8 cellular contexts compared by ENCODE assay signal in the genomic region with DNA sequence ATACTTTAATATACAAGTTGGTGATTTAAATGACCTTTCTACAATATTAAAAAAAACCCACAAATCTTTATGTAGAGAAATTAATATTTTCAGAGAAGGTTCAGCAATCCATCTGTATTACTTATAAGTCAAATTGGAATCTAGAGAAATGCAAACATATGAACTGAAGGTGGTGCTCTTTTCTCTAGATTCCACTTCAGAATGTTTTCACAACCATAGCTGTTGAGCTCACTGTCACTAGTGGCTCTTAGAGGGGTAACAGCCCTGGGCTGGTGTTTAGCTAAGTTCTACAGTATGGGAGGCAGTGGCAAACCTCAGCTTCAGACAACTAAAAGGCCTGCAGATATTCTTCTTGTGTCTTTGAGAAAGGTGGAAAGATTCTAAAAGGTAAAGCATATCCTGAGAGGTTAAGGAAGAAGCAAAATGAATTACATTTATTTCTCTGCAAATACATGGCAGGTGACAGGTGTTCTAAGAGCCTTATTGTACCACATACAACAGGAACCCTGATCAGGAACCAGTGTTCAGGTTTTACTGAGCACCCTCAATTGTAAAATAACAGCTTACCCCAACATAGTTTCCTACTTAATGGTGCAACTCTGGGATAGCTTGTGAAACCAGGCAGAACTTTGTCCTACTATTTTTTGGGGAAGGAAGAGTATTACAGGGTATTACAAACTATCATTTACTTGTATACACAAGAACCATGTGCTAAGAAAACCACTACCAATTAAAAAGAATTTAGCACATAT. TPM values are rescaled to one million over a fixed set of nuclear protein-coding genes. Genes with fewer than 3 reads are reported as not detected.
A peak's percentile ranks its signal among the peaks of the same experiment; 100 is the strongest.
DNase-seq lines count a peak whose midpoint lies in the region; ATAC-seq and TF ChIP-seq lines count a peak whose summit lies in the region.

No MANE protein-coding gene starts in this region.

- DNase-seq in AG08395 (ENCODE audit: low spot score) (peak; percentile 18), SKM-1 treated with dmso at 0.1 percent for 144 hours (lab: John Stamatoyannopoulos, UW; ENCODE audit: unreplicated experiment) (peak; percentile 54), foreskin melanocyte (peak; percentile 20), thyroid gland (peak; percentile 33 to 49), NCI-H1092 (lab: John Stamatoyannopoulos, UW) (no peak), HuH-7.5 (ENCODE audit: low spot score) (no peak)

- no peaks in the 10 kb centered on the region for H3K36me3 ChIP-seq in thyroid gland

- H3K27ac ChIP-seq in thyroid gland = peak overlapping the region in 1 of 3 donors; percentile 2

- H3K9me3 ChIP-seq in thyroid gland = no peaks in the 10 kb centered on the region

- intact Hi-C loops in thyroid gland (cut with DNase I) = loop anchor here (10.0 kb wide), 1 partner anchor 187 kb away; no protein-coding TSS in a partner anchor

- peak; percentile 41 for TF ChIP-seq CTCF in GM12873 (IDR thresholded peaks at IDR 0.05; ENCODE audit: insufficient read depth, low read depth, low read length, missing control alignments)
- peak in 5 of 6 experiments; percentile 21 to 81 (median 50) for TF ChIP-seq CTCF in thyroid gland (IDR thresholded peaks at IDR 0.05)

- peaks cover 7 to 10% of the 10 kb centered on the region in 2 donors for H3K4me1 ChIP-seq in thyroid gland

- H3K4me3 ChIP-seq in thyroid gland (replicated peaks in 1 of 3) = no peak overlapping the region

- H3K27me3 ChIP-seq in thyroid gland = no peaks in the 10 kb centered on the region

- ATAC-seq in HG03442 (IDR thresholded peaks at IDR 0.05; ENCODE audit: unreplicated experiment) = no peak

- no peak for TF ChIP-seq POLR2A in thyroid gland (IDR thresholded peaks at IDR 0.05)

RNA-seq across cellular contexts. Expression of gene SAMHD1, which starts 56.6 kb away (rescaled TPM):
- 100 to 1,000 TPM in 2 of 4 donors, 10 to 100 TPM in 2; 60.6 to 227 (median 112) TPM for total RNA-seq in thyroid gland

Comparison
In these comparisons a context has a peak if more than half of its experiments do, and no peak if none do; other contexts are left out.
1. DNase-seq: peak in AG08395 (single experiment), SKM-1 treated with dmso at 0.1 percent for 144 hours (single experiment), foreskin melanocyte (single experiment) and thyroid gland (2 of 2); none in NCI-H1092 (single experiment) and HuH-7.5 (single experiment).